In genomic region chr15:60582370-60583036, GRCh38 we compare ENCODE assay signal across 12 cellular contexts.
DNase-seq lines count a peak whose midpoint lies in the region; ATAC-seq and TF ChIP-seq lines count a peak whose summit lies in the region.
"Had no signal": no experiment of that assay in that cellular context is flagged by ENCODE, and none has a peak within 500 bp of the region (broad histone marks: within the 10 kb centered on the region; RNA-seq: fewer than 3 reads in every experiment).

No MANE protein-coding gene starts in this region.

- in situ Hi-C loops in KBM-7 (cut with MboI; ENCODE audit: low pct_unique_long_range_greater_than_20kb, low sequenced_read_pairs), result no loop called here

- no peak for TF ChIP-seq CTCF in choroid plexus epithelial cell (conservative IDR thresholded peaks at IDR 0.05; ENCODE audit: low read depth, low read length)
- no peak for TF ChIP-seq CTCF in WTC11 (IDR thresholded peaks at IDR 0.05)

- CTCF ChIA-PET in WTC11 (lab: Charles Lee), result no interaction called here

- DNase-seq in activated CD4-positive, CD25-positive, alpha-beta regulatory T cell treated with anti-CD3 and anti-CD28 coated beads, Interleukin-2, amount 50 U/mL, for 72 hours, result no peak
- DNase-seq in choroid plexus epithelial cell (ENCODE audit: low read depth) (peak; percentile 78), WTC11 (ENCODE audit: low spot score) (no peak), KBM-7 (no peak)
- DNase-seq: 8988T, naive B cell, NCI-H2171 treated with DMSO at 0.1 percent for 48 hours had no signal

- ATAC-seq in activated CD4-positive, CD25-positive, alpha-beta regulatory T cell treated with anti-CD3 and anti-CD28 coated beads, Interleukin-2, amount 50 U/mL, for 24 hours, result peak; percentile 74 to 75
- ATAC-seq in GM18498 (IDR thresholded peaks at IDR 0.05; ENCODE audit: unreplicated experiment) (no peak), WTC11 (no peak)

- H3K9me3 Mint-ChIP-seq in T-helper 1 cell treated with Interleukin-12 subunit alpha and Interleukin-12 subunit beta and Interleukin-4 antibody, amounts not matched to agents 30 μg/mL and 1 μg/mL, for 36 hours, result no peaks in the 10 kb centered on the region
- no peaks in the 10 kb centered on the region for H3K9me3 Mint-ChIP-seq in stimulated activated naive CD8-positive, alpha-beta T cell treated with anti-CD3 and anti-CD28 coated beads, Interleukin-15, Interleukin-2, amounts not matched to agents 100 ng/mL and 50 ng/mL, for 24 hours
- H3K9me3 Mint-ChIP-seq in WTC11, result no peaks in the 10 kb centered on the region
- H3K9me3 Mint-ChIP-seq: naive B cell had no signal

- POLR2A ChIA-PET in WTC11 (lab: Charles Lee), result no interaction called here

- no peaks in the 10 kb centered on the region for H3K27me3 Mint-ChIP-seq in T-helper 1 cell treated with Interleukin-12 subunit alpha and Interleukin-12 subunit beta and Interleukin-4 antibody, amounts not matched to agents 30 μg/mL and 1 μg/mL, for 36 hours (ENCODE audit: low read depth)
- no peaks in the 10 kb centered on the region for H3K27me3 Mint-ChIP-seq in stimulated activated naive CD8-positive, alpha-beta T cell treated with anti-CD3 and anti-CD28 coated beads, Interleukin-15, Interleukin-2, amounts not matched to agents 100 ng/mL and 50 ng/mL, for 24 hours
- H3K27me3 Mint-ChIP-seq in WTC11 (ENCODE audit: low read depth), result no peaks in the 10 kb centered on the region; the same call in 1 of the 2 replicates

- peak overlapping the region; percentile 97 for H3K27ac Mint-ChIP-seq in T-helper 1 cell treated with Interleukin-12 subunit alpha and Interleukin-12 subunit beta and Interleukin-4 antibody, amounts not matched to agents 30 μg/mL and 1 μg/mL, for 36 hours
- peak overlapping the region; percentile 96 for H3K27ac Mint-ChIP-seq in stimulated activated naive CD8-positive, alpha-beta T cell treated with anti-CD3 and anti-CD28 coated beads, Interleukin-15, Interleukin-2, amounts not matched to agents 100 ng/mL and 50 ng/mL, for 24 hours
- H3K27ac Mint-ChIP-seq in WTC11, result no peak overlapping the region
- H3K27ac Mint-ChIP-seq: naive B cell had no signal

- peak overlapping the region; percentile 76 for H3K4me3 Mint-ChIP-seq in T-helper 1 cell treated with Interleukin-12 subunit alpha and Interleukin-12 subunit beta and Interleukin-4 antibody, amounts not matched to agents 30 μg/mL and 1 μg/mL, for 36 hours
- H3K4me3 Mint-ChIP-seq in stimulated activated naive CD8-positive, alpha-beta T cell treated with anti-CD3 and anti-CD28 coated beads, Interleukin-15, Interleukin-2, amounts not matched to agents 100 ng/mL and 50 ng/mL, for 24 hours, result peak overlapping the region; percentile 76
- H3K4me3 Mint-ChIP-seq in WTC11, result no peak overlapping the region
- H3K4me3 Mint-ChIP-seq: naive B cell had no signal

- H3K36me3 Mint-ChIP-seq in T-helper 1 cell treated with Interleukin-12 subunit alpha and Interleukin-12 subunit beta and Interleukin-4 antibody, amounts not matched to agents 30 μg/mL and 1 μg/mL, for 36 hours (ENCODE audit: low read depth), result peaks cover 11% of the 10 kb centered on the region
- no peaks in the 10 kb centered on the region for H3K36me3 Mint-ChIP-seq in stimulated activated naive CD8-positive, alpha-beta T cell treated with anti-CD3 and anti-CD28 coated beads, Interleukin-15, Interleukin-2, amounts not matched to agents 100 ng/mL and 50 ng/mL, for 24 hours (ENCODE audit: low read depth)
- H3K36me3 Mint-ChIP-seq in WTC11, result no peaks in the 10 kb centered on the region
- H3K36me3 Mint-ChIP-seq: naive B cell had no signal

- H3K4me1 Mint-ChIP-seq in T-helper 1 cell treated with Interleukin-12 subunit alpha and Interleukin-12 subunit beta and Interleukin-4 antibody, amounts not matched to agents 30 μg/mL and 1 μg/mL, for 36 hours (ENCODE audit: low read depth), result peaks cover 76% of the 10 kb centered on the region
- peaks cover 93% of the 10 kb centered on the region for H3K4me1 Mint-ChIP-seq in stimulated activated naive CD8-positive, alpha-beta T cell treated with anti-CD3 and anti-CD28 coated beads, Interleukin-15, Interleukin-2, amounts not matched to agents 100 ng/mL and 50 ng/mL, for 24 hours (ENCODE audit: low read depth)
- peaks cover 35% of the 10 kb centered on the region for H3K4me1 Mint-ChIP-seq in WTC11

- H3K4me3 ChIP-seq in choroid plexus epithelial cell (ENCODE audit: low read depth, low read length), result no peak overlapping the region
- H3K4me3 ChIP-seq: esophagus muscularis mucosa had no signal

TF ChIP-seq in WTC11, 78 proteins besides CTCF, POLR2A, EP300 and RAD21 (continues in another document):
- TF ChIP-seq, protein P1, sequence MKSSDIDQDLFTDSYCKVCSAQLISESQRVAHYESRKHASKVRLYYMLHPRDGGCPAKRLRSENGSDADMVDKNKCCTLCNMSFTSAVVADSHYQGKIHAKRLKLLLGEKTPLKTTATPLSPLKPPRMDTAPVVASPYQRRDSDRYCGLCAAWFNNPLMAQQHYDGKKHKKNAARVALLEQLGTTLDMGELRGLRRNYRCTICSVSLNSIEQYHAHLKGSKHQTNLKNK (CRISPR knock-in tag; IDR thresholded peaks at IDR 0.05), result no peak
- TF ChIP-seq ZNF532 (CRISPR knock-in tag; IDR thresholded peaks at IDR 0.05; ENCODE audit: borderline replicate concordance) (no peak), TEAD1 (CRISPR knock-in tag; IDR thresholded peaks at IDR 0.05) (no peak), HMGA2 (CRISPR knock-in tag; IDR thresholded peaks at IDR 0.05) (no peak), TEAD4 (CRISPR knock-in tag; IDR thresholded peaks at IDR 0.05) (no peak), SMAD4 (CRISPR knock-in tag; IDR thresholded peaks at IDR 0.05) (no peak)
- TF ChIP-seq, protein P2, sequence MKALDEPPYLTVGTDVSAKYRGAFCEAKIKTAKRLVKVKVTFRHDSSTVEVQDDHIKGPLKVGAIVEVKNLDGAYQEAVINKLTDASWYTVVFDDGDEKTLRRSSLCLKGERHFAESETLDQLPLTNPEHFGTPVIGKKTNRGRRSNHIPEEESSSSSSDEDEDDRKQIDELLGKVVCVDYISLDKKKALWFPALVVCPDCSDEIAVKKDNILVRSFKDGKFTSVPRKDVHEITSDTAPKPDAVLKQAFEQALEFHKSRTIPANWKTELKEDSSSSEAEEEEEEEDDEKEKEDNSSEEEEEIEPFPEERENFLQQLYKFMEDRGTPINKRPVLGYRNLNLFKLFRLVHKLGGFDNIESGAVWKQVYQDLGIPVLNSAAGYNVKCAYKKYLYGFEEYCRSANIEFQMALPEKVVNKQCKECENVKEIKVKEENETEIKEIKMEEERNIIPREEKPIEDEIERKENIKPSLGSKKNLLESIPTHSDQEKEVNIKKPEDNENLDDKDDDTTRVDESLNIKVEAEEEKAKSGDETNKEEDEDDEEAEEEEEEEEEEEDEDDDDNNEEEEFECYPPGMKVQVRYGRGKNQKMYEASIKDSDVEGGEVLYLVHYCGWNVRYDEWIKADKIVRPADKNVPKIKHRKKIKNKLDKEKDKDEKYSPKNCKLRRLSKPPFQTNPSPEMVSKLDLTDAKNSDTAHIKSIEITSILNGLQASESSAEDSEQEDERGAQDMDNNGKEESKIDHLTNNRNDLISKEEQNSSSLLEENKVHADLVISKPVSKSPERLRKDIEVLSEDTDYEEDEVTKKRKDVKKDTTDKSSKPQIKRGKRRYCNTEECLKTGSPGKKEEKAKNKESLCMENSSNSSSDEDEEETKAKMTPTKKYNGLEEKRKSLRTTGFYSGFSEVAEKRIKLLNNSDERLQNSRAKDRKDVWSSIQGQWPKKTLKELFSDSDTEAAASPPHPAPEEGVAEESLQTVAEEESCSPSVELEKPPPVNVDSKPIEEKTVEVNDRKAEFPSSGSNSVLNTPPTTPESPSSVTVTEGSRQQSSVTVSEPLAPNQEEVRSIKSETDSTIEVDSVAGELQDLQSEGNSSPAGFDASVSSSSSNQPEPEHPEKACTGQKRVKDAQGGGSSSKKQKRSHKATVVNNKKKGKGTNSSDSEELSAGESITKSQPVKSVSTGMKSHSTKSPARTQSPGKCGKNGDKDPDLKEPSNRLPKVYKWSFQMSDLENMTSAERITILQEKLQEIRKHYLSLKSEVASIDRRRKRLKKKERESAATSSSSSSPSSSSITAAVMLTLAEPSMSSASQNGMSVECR (CRISPR knock-in tag; IDR thresholded peaks at IDR 0.05; ENCODE audit: borderline replicate concordance), result no peak

Comparison
In these comparisons a context has a peak if more than half of its experiments do, and no peak if none do; other contexts are left out.
1. ATAC-seq: peak in activated CD4-positive, CD25-positive, alpha-beta regulatory T cell treated with anti-CD3 and anti-CD28 coated beads, Interleukin-2, amount 50 U/mL, for 24 hours (2 of 2); none in GM18498 (single experiment) and WTC11 (single experiment).